ENCODE assay signal across 21 cellular contexts in genomic region chr5:82975812-82976211, GRCh38.
DNase-seq lines count a peak whose midpoint lies in the region; ATAC-seq, FAIRE-seq and TF ChIP-seq lines count a peak whose summit lies in the region.
"Had no signal": no experiment of that assay in that cellular context is flagged by ENCODE, and none has a peak within 500 bp of the region (broad histone marks: within the 10 kb centered on the region; RNA-seq: fewer than 3 reads in every experiment).

No MANE protein-coding gene starts in this region.

- TF ChIP-seq POLR2A in GM12878 (IDR thresholded peaks at IDR 0.05; ENCODE audit: low read depth, low read length) (no peak), uterus (IDR thresholded peaks at IDR 0.05) (no peak)

- POLR2A ChIA-PET in GM12878 (lab: Charles Lee): no interaction called here

- H3K27ac Mint-ChIP-seq in Calu3 (ENCODE audit: unreplicated experiment): peak overlapping the region; percentile 96
- no peak overlapping the region for H3K27ac Mint-ChIP-seq in natural killer cell
- H3K27ac Mint-ChIP-seq: CD8-positive, alpha-beta memory T cell; HFFc6 had no signal

- peak overlapping the region; percentile 6 for H3K4me3 Mint-ChIP-seq in Calu3 (ENCODE audit: low read depth, unreplicated experiment)
- H3K4me3 Mint-ChIP-seq in natural killer cell: no peak overlapping the region
- H3K4me3 Mint-ChIP-seq: CD8-positive, alpha-beta memory T cell; HFFc6 had no signal

- H4K20me1 ChIP-seq in GM12878 (ENCODE audit: control insufficient read depth, insufficient read depth): no peaks in the 10 kb centered on the region

- FAIRE-seq in GM12878 (lab: Jason Lieb, UNC): no peak
- FAIRE-seq: endothelial cell of umbilical vein, GM12892 had no signal

- TF ChIP-seq CTCF in Calu3 (IDR thresholded peaks at IDR 0.05; ENCODE audit: unreplicated experiment): no peak
- TF ChIP-seq CTCF in GM12878 (IDR thresholded peaks at IDR 0.05 in 2 of 3, conservative IDR thresholded peaks at IDR 0.05 in 1 of 3; ENCODE audit: control insufficient read depth in 2 of 3, extremely low read depth in 1 of 3, insufficient read depth in 1 of 3, low read depth in 3 of 3, low read length in 3 of 3): no peak
- no peak for TF ChIP-seq CTCF in uterus (IDR thresholded peaks at IDR 0.05)
- no peak for TF ChIP-seq CTCF in natural killer cell (IDR thresholded peaks at IDR 0.05)

- H3K27ac ChIP-seq in GM12878 (ENCODE audit: control insufficient read depth, insufficient read depth): no peak overlapping the region
- no peak overlapping the region for H3K27ac ChIP-seq in mesendoderm (ENCODE audit: low read depth, low read length)
- H3K27ac ChIP-seq in uterus: no peak overlapping the region
- H3K27ac ChIP-seq: Peyer's patch had no signal

- H3K4me1 Mint-ChIP-seq in Calu3 (ENCODE audit: low read depth, unreplicated experiment): peaks cover 18% of the 10 kb centered on the region
- H3K4me1 Mint-ChIP-seq in natural killer cell: no peaks in the 10 kb centered on the region
- H3K4me1 Mint-ChIP-seq: CD8-positive, alpha-beta memory T cell had no signal

- H3K79me2 ChIP-seq in GM12878 (ENCODE audit: control insufficient read depth, insufficient read depth, low read length): no peaks in the 10 kb centered on the region
- no peaks in the 10 kb centered on the region for H3K79me2 ChIP-seq in mesendoderm (ENCODE audit: control insufficient read depth, insufficient read depth, low read length)

- intact Hi-C loops in Calu3 (cut with micrococcal nuclease; ENCODE audit: unreplicated experiment) (no loop called here), GM12878 (cut with micrococcal nuclease; ENCODE audit: unreplicated experiment) (no loop called here), uterus (cut with DNase I; ENCODE audit: low total_unique reads) (no loop called here), natural killer cell (cut with micrococcal nuclease) (no loop called here), posterior vena cava (cut with DNase I) (no loop called here)

- 21% methylated on average over 5 of the region's 5 CpGs for WGBS in GM12878 (ENCODE audit: insufficient coverage, insufficient replicate concordance, low lambda C conversion rate, missing lambda C conversion rate)
- 100% methylated on average over 1 of the region's 5 CpGs for whole genome bisulfite sequencing in mesendoderm (ENCODE audit: extremely low coverage, insufficient coverage, low lambda C conversion rate)

- no peak overlapping the region for H3K18ac ChIP-seq in mesendoderm (ENCODE audit: low read length)

- H3K4ac ChIP-seq in mesendoderm (ENCODE audit: low read depth, low read length): no peak overlapping the region

- H2BK15ac ChIP-seq in mesendoderm (replicated peaks; ENCODE audit: low read depth): no peak overlapping the region

- peaks cover 26% of the 10 kb centered on the region for H3K9me3 Mint-ChIP-seq in Calu3 (ENCODE audit: low read depth, unreplicated experiment)
- H3K9me3 Mint-ChIP-seq in natural killer cell: peaks cover 11 to 29% of the 10 kb centered on the region in 2 donors

- no peaks in the 10 kb centered on the region for H3K4me1 ChIP-seq in GM12878 (ENCODE audit: control insufficient read depth, insufficient read depth, low read length)
- no peaks in the 10 kb centered on the region for H3K4me1 ChIP-seq in mesendoderm (ENCODE audit: control insufficient read depth, low read depth, low read length)
- H3K4me1 ChIP-seq in uterus: no peaks in the 10 kb centered on the region
- H3K4me1 ChIP-seq: Peyer's patch had no signal

- no peak overlapping the region for H4K8ac ChIP-seq in mesendoderm (ENCODE audit: low read depth, low read length)

- no peaks in the 10 kb centered on the region for H3K79me1 ChIP-seq in mesendoderm (ENCODE audit: low read length)

- H3K56ac ChIP-seq in mesendoderm (ENCODE audit: low read length): no peak overlapping the region

- in situ Hi-C loops in GM12878 (cut with MboI): no loop called here

- RAD21 ChIA-PET in GM12878 (lab: Charles Lee; ENCODE audit: unreplicated experiment): no interaction called here

- H3K27me3 ChIP-seq in GM12878 (replicated peaks in 1 of 2; ENCODE audit: control insufficient read depth in 2 of 2, insufficient read depth in 2 of 2, low read length in 1 of 2): no peaks in the 10 kb centered on the region
- H3K27me3 ChIP-seq in mesendoderm (ENCODE audit: insufficient read depth, low read length, poor library complexity): no peaks in the 10 kb centered on the region
- no peaks in the 10 kb centered on the region for H3K27me3 ChIP-seq in uterus
- H3K27me3 ChIP-seq: Peyer's patch had no signal

- H3K23ac ChIP-seq in mesendoderm (ENCODE audit: low read length): no peak overlapping the region

- SMC1A ChIA-PET in GM12878 (lab: Charles Lee; ENCODE audit: uncharacterized antibody, unreplicated experiment): no interaction called here

- H2AK5ac ChIP-seq in mesendoderm (ENCODE audit: low read length): no peak overlapping the region

- H3K9me3 ChIP-seq in GM12878 (replicated peaks; ENCODE audit: control insufficient read depth, insufficient read depth, low read length) (no peaks in the 10 kb centered on the region; the same call in 2 of the 3 replicates), uterus (no peaks in the 10 kb centered on the region)

- H2AFZ ChIP-seq in GM12878 (ENCODE audit: control insufficient read depth, low read depth, low read length): no peak overlapping the region

- H2BK5ac ChIP-seq in mesendoderm (ENCODE audit: low read length): no peak overlapping the region

- H3K27me3 Mint-ChIP-seq in Calu3 (ENCODE audit: unreplicated experiment) (no peaks in the 10 kb centered on the region), natural killer cell (ENCODE audit: low read depth in 2 of 2) (no peaks in the 10 kb centered on the region)

- DNase-seq in Calu3 (peak; percentile 81), HT-29 (ENCODE audit: low spot score) (peak; percentile 63), GM12878 (ENCODE audit: low read depth, low spot score) (no peak), mesendoderm (no peak), uterus (no peak), natural killer cell (no peak), posterior vena cava (ENCODE audit: low spot score) (no peak)
- DNase-seq: activated gamma-delta T cell; AML-193; CD8-positive, alpha-beta memory T cell; dermis blood vessel endothelial cell; HFFc6; hypothalamus; Peyer's patch; stimulated activated CD4-positive, alpha-beta T cell treated with anti-CD3 and anti-CD28 coated beads, Interleukin-4, amount 100 ng/mL, for 1 hour; stimulated activated naive CD8-positive, alpha-beta T cell treated with anti-CD3 and anti-CD28 coated beads, Interleukin-15, Interleukin-2, amounts not matched to agents 100 U/mL and 50 U/mL, for 24 hours; T-helper 2 cell had no signal

- TF ChIP-seq RAD21 in GM12878 (IDR thresholded peaks at IDR 0.05; ENCODE audit: insufficient read depth, low read depth, low read length): no peak

- peak; percentile 29; the same call in 1 of the 3 replicates for ATAC-seq in GM12878
- no peak for ATAC-seq in HG03354 (IDR thresholded peaks at IDR 0.05; ENCODE audit: poor library complexity, severe bottlenecking, unreplicated experiment)
- no peak for ATAC-seq in natural killer cell
- ATAC-seq: stimulated activated naive CD8-positive, alpha-beta T cell treated with anti-CD3 and anti-CD28 coated beads, Interleukin-15, Interleukin-2, amounts not matched to agents 100 U/mL and 50 U/mL, for 24 hours had no signal

- peaks cover 17% of the 10 kb centered on the region for H3K36me3 Mint-ChIP-seq in Calu3 (ENCODE audit: insufficient read depth, unreplicated experiment)
- H3K36me3 Mint-ChIP-seq in natural killer cell: no peaks in the 10 kb centered on the region

- no peak overlapping the region for H4K5ac ChIP-seq in mesendoderm (ENCODE audit: low read length)

- H3K4me3 ChIP-seq in GM12878 (no peak overlapping the region), mesendoderm (ENCODE audit: low read length) (peak overlapping the region; percentile 27), uterus (no peak overlapping the region)
- H3K4me3 ChIP-seq: lung, Peyer's patch had no signal

- no peak overlapping the region for H3K9ac ChIP-seq in GM12878 (ENCODE audit: control insufficient read depth, insufficient read depth, low read length)
- no peak overlapping the region for H3K9ac ChIP-seq in mesendoderm (ENCODE audit: low read length)

- CTCF ChIA-PET in Calu3 (lab: Charles Lee): no interaction called here
- CTCF ChIA-PET in GM12878 (lab: Yijun Ruan, JAX): no interaction called here

- no peak overlapping the region for H3K4me2 ChIP-seq in GM12878 (ENCODE audit: control insufficient read depth, insufficient read depth)
- no peak overlapping the region for H3K4me2 ChIP-seq in mesendoderm (ENCODE audit: low read length)

- no TSS peak for BruUV-seq in Calu3 (replicated peaks; lab: Mats Ljungman, UMichigan)
- BruUV-seq in GM12878 (replicated peaks; lab: Mats Ljungman, UMichigan): no TSS peak

- no peak for TF ChIP-seq EP300 in GM12878 (IDR thresholded peaks at IDR 0.05; ENCODE audit: borderline replicate concordance in 1 of 2, control insufficient read depth in 1 of 2, low read depth in 2 of 2, low read length in 2 of 2)

- H3K36me3 ChIP-seq in GM12878 (ENCODE audit: control insufficient read depth in 2 of 2, insufficient read depth in 2 of 2, low read length in 1 of 2): no peaks in the 10 kb centered on the region
- no peaks in the 10 kb centered on the region for H3K36me3 ChIP-seq in mesendoderm (ENCODE audit: control insufficient read depth, insufficient read depth, low read length)
- H3K36me3 ChIP-seq in uterus: no peaks in the 10 kb centered on the region
- H3K36me3 ChIP-seq: Peyer's patch had no signal

- no peak overlapping the region for H2BK120ac ChIP-seq in mesendoderm (ENCODE audit: low read depth, low read length)

TF ChIP-seq in GM12878, 131 proteins besides CTCF, POLR2A, EP300 and RAD21 (continues in another document):
- TF ChIP-seq BHLHE40 (IDR thresholded peaks at IDR 0.05; ENCODE audit: borderline replicate concordance in 1 of 2, low read depth in 2 of 2, low read length in 1 of 2) (no peak), FOXK2 (IDR thresholded peaks at IDR 0.05) (no peak), JUNB (IDR thresholded peaks at IDR 0.05) (peak; percentile 49), MTA2 (IDR thresholded peaks at IDR 0.05; ENCODE audit: low read depth) (0 out of 2 replicates have a peak, but pooled peaks have one; percentile 12), WRNIP1 (IDR thresholded peaks at IDR 0.05; ENCODE audit: borderline replicate concordance, low read depth, low read length) (no peak), KAT2A (conservative IDR thresholded peaks at IDR 0.05; ENCODE audit: control insufficient read depth, low read depth, low read length) (no peak)
- TF ChIP-seq, protein P1, sequence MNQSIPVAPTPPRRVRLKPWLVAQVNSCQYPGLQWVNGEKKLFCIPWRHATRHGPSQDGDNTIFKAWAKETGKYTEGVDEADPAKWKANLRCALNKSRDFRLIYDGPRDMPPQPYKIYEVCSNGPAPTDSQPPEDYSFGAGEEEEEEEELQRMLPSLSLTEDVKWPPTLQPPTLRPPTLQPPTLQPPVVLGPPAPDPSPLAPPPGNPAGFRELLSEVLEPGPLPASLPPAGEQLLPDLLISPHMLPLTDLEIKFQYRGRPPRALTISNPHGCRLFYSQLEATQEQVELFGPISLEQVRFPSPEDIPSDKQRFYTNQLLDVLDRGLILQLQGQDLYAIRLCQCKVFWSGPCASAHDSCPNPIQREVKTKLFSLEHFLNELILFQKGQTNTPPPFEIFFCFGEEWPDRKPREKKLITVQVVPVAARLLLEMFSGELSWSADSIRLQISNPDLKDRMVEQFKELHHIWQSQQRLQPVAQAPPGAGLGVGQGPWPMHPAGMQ (IDR thresholded peaks at IDR 0.05; ENCODE audit: borderline replicate concordance): no peak

Comparison
In these comparisons a context has a peak if more than half of its experiments do, and no peak if none do; other contexts are left out.
1. DNase-seq: peak in Calu3 (single experiment) and HT-29 (single experiment); none in GM12878 (single experiment), mesendoderm (single experiment), uterus (0 of 2), natural killer cell (single experiment) and posterior vena cava (single experiment).